Comparison of ENCODE assay signal across 8 cellular contexts in the genomic region with DNA sequence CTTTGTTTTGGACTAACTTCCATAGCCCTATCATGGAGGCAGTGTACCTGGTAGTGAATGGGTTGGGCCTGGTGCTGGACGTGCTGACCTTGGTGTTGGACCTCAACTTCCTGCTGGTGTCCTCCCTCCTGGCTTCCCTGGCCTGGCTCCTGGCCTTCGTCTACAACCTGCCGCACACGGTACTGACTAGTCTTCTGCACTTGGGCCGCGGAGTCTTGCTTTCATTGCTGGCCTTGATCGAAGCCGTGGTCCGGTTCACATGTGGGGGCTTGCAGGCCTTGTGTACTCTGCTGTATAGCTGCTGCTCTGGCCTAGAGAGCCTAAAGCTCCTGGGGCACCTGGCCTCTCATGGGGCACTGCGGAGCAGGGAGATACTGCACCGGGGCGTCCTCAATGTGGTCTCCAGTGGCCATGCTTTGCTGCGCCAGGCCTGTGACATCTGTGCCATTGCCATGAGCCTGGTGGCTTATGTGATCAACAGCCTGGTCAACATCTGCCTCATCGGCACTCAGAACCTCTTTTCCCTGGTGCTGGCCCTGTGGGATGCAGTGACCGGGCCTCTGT. TPM values are rescaled to one million over a fixed set of nuclear protein-coding genes. Genes with fewer than 3 reads are reported as not detected.
DNase-seq lines count a peak whose midpoint lies in the region; TF ChIP-seq lines count a peak whose summit lies in the region.

No MANE protein-coding gene starts in this region.

- no peaks in the 10 kb centered on the region for H3K9me3 Mint-ChIP-seq in CD4-positive, alpha-beta memory T cell

- H3K27ac Mint-ChIP-seq in CD4-positive, alpha-beta memory T cell = peak overlapping the region; percentile 92 to 98 (median 98)

- POLR2A ChIA-PET in CD4-positive, alpha-beta memory T cell (lab: Charles Lee; ENCODE audit: partially characterized antibody) = interaction anchor here (1.6 to 1.7 kb wide), 2 partner anchors 233 to 240 kb away, joined by 6 to 7 read pairs; a partner anchor contains a TSS

- peaks cover 28% of the 10 kb centered on the region for H3K79me2 ChIP-seq in OCI-LY3 (ENCODE audit: low read length)

- H3K27ac ChIP-seq in CD4-positive, alpha-beta memory T cell (ENCODE audit: low read depth, low read length) = peak overlapping the region; percentile 70
- peak overlapping the region; percentile 58 for H3K27ac ChIP-seq in OCI-LY3 (ENCODE audit: low read length)
- peak overlapping the region; percentile 66 for H3K27ac ChIP-seq in neutrophil

- peaks cover 10% of the 10 kb centered on the region for H3K27me3 ChIP-seq in CD4-positive, alpha-beta memory T cell (ENCODE audit: insufficient read depth, low read length)
- H3K27me3 ChIP-seq in OCI-LY3 (ENCODE audit: low read depth, low read length) = no peaks in the 10 kb centered on the region
- peaks cover 19% of the 10 kb centered on the region for H3K27me3 ChIP-seq in neutrophil

- intact Hi-C loops in CD4-positive, alpha-beta memory T cell (cut with micrococcal nuclease) = no loop called here

- H3K36me3 Mint-ChIP-seq in CD4-positive, alpha-beta memory T cell = peaks cover 7 to 8% of the 10 kb centered on the region in 2 donors

- TF ChIP-seq CTCF in OCI-LY3 (IDR thresholded peaks at IDR 0.05; ENCODE audit: low read depth, low read length) (no peak), epithelial cell of proximal tubule (conservative IDR thresholded peaks at IDR 0.05; ENCODE audit: low read depth, low read length) (no peak), neutrophil (IDR thresholded peaks at IDR 0.05) (no peak)

- H3K4me2 ChIP-seq in OCI-LY3 (ENCODE audit: low read length) = peak overlapping the region; percentile 99

- peak overlapping the region; percentile 97 to 99 (median 98) for H3K4me3 Mint-ChIP-seq in CD4-positive, alpha-beta memory T cell

- peak overlapping the region; percentile 86 to 91 for H3K4me3 ChIP-seq in CD4-positive, alpha-beta memory T cell (ENCODE audit: low read length in 2 of 2)
- H3K4me3 ChIP-seq in OCI-LY3 (ENCODE audit: low read length) = peak overlapping the region; percentile 89
- H3K4me3 ChIP-seq in epithelial cell of proximal tubule (ENCODE audit: low read depth, low read length) = peak overlapping the region; percentile 91
- peak overlapping the region; percentile 87 to 96 for H3K4me3 ChIP-seq in neutrophil (ENCODE audit: low read depth in 1 of 2, low read length in 1 of 2)

- H3K27me3 Mint-ChIP-seq in CD4-positive, alpha-beta memory T cell = peaks cover 10 to 12% of the 10 kb centered on the region in 2 donors

- DNase-seq in CD4-positive, alpha-beta memory T cell = no peak
- DNase-seq in epithelial cell of proximal tubule (ENCODE audit: low read depth) (no peak), RPMI8226 (no peak), mucosa of gallbladder (ENCODE audit: low spot score) (no peak), inferior parietal cortex (ENCODE audit: extremely low spot score) (no peak), NCI-H524 treated with DMSO at 0.1 percent for 48 hours (lab: John Stamatoyannopoulos, UW) (no peak)

- no peaks in the 10 kb centered on the region; the same call in 1 of the 2 replicates for H4K20me1 ChIP-seq in OCI-LY3 (ENCODE audit: insufficient read depth, low read length)

- H3K9me3 ChIP-seq in CD4-positive, alpha-beta memory T cell (ENCODE audit: control insufficient read depth in 1 of 2, low read length in 2 of 2) = no peaks in the 10 kb centered on the region
- H3K9me3 ChIP-seq in OCI-LY3 (ENCODE audit: insufficient read depth, low read length) (no peaks in the 10 kb centered on the region), neutrophil (no peaks in the 10 kb centered on the region)

- peak overlapping the region; percentile 85 for H3K9ac ChIP-seq in OCI-LY3 (ENCODE audit: low read length)

- CTCF ChIA-PET in CD4-positive, alpha-beta memory T cell (lab: Charles Lee; ENCODE audit: partially characterized antibody) = interaction anchor here (2.0 to 9.8 kb wide), 2 partner anchors 10 to 21 kb away, joined by 6 to 146 read pairs; no protein-coding TSS in a partner anchor

- peaks cover 32% of the 10 kb centered on the region for H3K4me1 ChIP-seq in CD4-positive, alpha-beta memory T cell (ENCODE audit: insufficient read depth, low read length)
- peaks cover 18% of the 10 kb centered on the region for H3K4me1 ChIP-seq in OCI-LY3 (ENCODE audit: low read length)
- peaks cover 33 to 35% of the 10 kb centered on the region in 2 experiments for H3K4me1 ChIP-seq in neutrophil (ENCODE audit: control insufficient read depth in 1 of 2, insufficient read depth in 1 of 2, low read depth in 1 of 2, low read length in 1 of 2)

- peaks cover 12 to 58% (median 38%) of the 10 kb centered on the region in 4 donors for H3K4me1 Mint-ChIP-seq in CD4-positive, alpha-beta memory T cell

- H2AFZ ChIP-seq in OCI-LY3 (ENCODE audit: low read depth, low read length) = no peak overlapping the region

- H3K36me3 ChIP-seq in CD4-positive, alpha-beta memory T cell (ENCODE audit: insufficient read depth, low read length) = no peaks in the 10 kb centered on the region
- H3K36me3 ChIP-seq in OCI-LY3 (replicated peaks; ENCODE audit: low read depth, low read length) = peaks cover 9% of the 10 kb centered on the region
- H3K36me3 ChIP-seq in neutrophil = no peaks in the 10 kb centered on the region

RNA-seq across cellular contexts. Expression of a gene that starts 0.8 kb away (rescaled TPM):
- total RNA-seq in CD4-positive, alpha-beta memory T cell = 10 to 100 TPM; 17.5 to 18.3 TPM
- 10 to 100 TPM; 33.1 to 50.8 TPM for polyA plus RNA-seq in CD4-positive, alpha-beta memory T cell
- 18.6 and 21.8 TPM in 2 replicates for total RNA-seq in epithelial cell of proximal tubule
- total RNA-seq in mucosa of gallbladder = 36.4 TPM

RNA-seq across cellular contexts. Expression of a gene that starts 5.5 kb away (rescaled TPM):
- not detected for total RNA-seq in CD4-positive, alpha-beta memory T cell
- polyA plus RNA-seq in CD4-positive, alpha-beta memory T cell = not detected
- total RNA-seq in epithelial cell of proximal tubule (0.87 and 1.8 TPM in 2 replicates), mucosa of gallbladder (32.9 TPM)

RNA-seq across cellular contexts. Expression of a gene that starts 11.3 kb away (rescaled TPM):
- total RNA-seq in CD4-positive, alpha-beta memory T cell = not detected
- polyA plus RNA-seq in CD4-positive, alpha-beta memory T cell = not detected
- total RNA-seq in epithelial cell of proximal tubule (not detected in 2 replicates), mucosa of gallbladder (not detected)

RNA-seq across cellular contexts. Expression of a gene that starts 18.2 kb away (rescaled TPM):
- under 1 TPM; 0.26 to 0.28 TPM for total RNA-seq in CD4-positive, alpha-beta memory T cell
- polyA plus RNA-seq in CD4-positive, alpha-beta memory T cell = under 1 TPM; 0.40 to 0.82 TPM
- total RNA-seq in epithelial cell of proximal tubule = 660 and 1,105 TPM in 2 replicates
- total RNA-seq in mucosa of gallbladder = 130 TPM

RNA-seq across cellular contexts. Expression of a gene that starts 46.3 kb away (rescaled TPM):
- under 1 TPM; 0.17 to 0.22 TPM for total RNA-seq in CD4-positive, alpha-beta memory T cell
- polyA plus RNA-seq in CD4-positive, alpha-beta memory T cell = under 1 TPM in 1 of 2 donors, not detected in 1; 0.21 TPM
- total RNA-seq in epithelial cell of proximal tubule (0.63 and 1.1 TPM in 2 replicates), mucosa of gallbladder (7.3 TPM)

Comparison
In these comparisons a context has a peak if more than half of its experiments do, and no peak if none do; other contexts are left out.
1. RNA of a gene that starts 5.5 kb away (total RNA-seq): 32.9 TPM in mucosa of gallbladder (single experiment); 0.87 to 1.8 TPM in epithelial cell of proximal tubule and not detected in CD4-positive, alpha-beta memory T cell; every median in the first group is over 10 times any median in the second.
2. Peak in every context shown above with its lines, with median percentiles within 50 percentile points of each other: H3K27ac ChIP-seq and H3K4me3 ChIP-seq.